In the genomic region with DNA sequence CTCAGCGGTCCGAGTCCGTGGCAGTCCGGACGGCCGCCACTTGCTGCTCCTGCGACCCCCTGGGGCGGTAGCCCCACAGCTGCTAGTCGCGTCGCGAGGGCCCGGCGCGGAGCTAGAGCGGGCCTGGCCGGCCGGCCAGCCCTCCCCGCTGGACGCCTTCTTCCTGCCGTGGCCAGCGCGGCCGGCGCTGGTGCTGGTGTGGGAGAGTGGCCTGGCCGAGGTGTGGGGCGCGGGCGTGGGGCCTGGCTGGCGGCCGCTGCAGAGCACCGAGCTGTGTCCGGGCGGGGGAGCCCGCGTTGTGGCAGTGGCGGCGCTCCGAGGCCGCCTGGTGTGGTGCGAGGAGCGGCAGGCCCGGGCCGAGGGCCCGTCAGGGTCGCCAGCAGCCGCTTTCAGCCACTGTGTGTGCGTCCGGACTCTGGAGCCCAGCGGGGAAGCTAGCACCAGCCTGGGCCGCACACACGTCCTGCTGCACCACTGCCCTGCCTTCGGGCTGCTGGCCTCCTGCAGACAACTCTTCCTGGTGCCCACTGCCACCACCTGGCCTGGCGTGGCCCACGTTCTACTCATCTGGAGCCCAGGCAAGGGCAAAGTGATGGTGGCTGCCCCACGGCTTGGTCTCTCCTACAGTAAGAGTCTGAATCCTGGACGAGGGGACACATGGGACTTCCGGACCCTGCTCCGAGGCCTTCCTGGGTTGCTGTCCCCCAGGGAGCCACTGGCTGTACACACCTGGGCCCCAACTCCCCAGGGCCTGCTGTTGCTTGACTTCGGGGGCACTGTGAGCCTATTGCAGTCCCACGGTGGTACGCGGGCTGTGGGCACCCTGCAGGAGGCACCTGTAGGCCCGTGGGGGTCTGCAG, we compare ENCODE assay signal across 1 cellular context.
TF ChIP-seq lines count a peak whose summit lies in the region.

No MANE protein-coding gene starts in this region.

TF ChIP-seq in HepG2, 621 proteins besides CTCF, POLR2A, EP300 and RAD21 (continued from another document and continues in another):
- TF ChIP-seq, protein P1, sequence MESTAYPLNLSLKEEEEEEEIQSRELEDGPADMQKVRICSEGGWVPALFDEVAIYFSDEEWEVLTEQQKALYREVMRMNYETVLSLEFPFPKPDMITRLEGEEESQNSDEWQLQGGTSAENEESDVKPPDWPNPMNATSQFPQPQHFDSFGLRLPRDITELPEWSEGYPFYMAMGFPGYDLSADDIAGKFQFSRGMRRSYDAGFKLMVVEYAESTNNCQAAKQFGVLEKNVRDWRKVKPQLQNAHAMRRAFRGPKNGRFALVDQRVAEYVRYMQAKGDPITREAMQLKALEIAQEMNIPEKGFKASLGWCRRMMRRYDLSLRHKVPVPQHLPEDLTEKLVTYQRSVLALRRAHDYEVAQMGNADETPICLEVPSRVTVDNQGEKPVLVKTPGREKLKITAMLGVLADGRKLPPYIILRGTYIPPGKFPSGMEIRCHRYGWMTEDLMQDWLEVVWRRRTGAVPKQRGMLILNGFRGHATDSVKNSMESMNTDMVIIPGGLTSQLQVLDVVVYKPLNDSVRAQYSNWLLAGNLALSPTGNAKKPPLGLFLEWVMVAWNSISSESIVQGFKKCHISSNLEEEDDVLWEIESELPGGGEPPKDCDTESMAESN (CRISPR knock-in tag; conservative IDR thresholded peaks at IDR 0.05) = peak; percentile 55; the same call in 1 of the 2 replicates
- TF ChIP-seq, protein P2, sequence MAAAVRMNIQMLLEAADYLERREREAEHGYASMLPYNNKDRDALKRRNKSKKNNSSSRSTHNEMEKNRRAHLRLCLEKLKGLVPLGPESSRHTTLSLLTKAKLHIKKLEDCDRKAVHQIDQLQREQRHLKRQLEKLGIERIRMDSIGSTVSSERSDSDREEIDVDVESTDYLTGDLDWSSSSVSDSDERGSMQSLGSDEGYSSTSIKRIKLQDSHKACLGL (CRISPR knock-in tag; IDR thresholded peaks at IDR 0.05) = no peak
- TF ChIP-seq ZNF446 (CRISPR knock-in tag; IDR thresholded peaks at IDR 0.05) (peak; percentile 73; the same call in 1 of the 2 replicates), SAP130 (CRISPR knock-in tag; IDR thresholded peaks at IDR 0.05; ENCODE audit: low read depth) (peak; percentile 11), ZNF792 (CRISPR knock-in tag; IDR thresholded peaks at IDR 0.05) (0 out of 2 replicates have a peak, but pooled peaks have one; percentile 42), ZNF563 (CRISPR knock-in tag; IDR thresholded peaks at IDR 0.05) (peak; percentile 71), RARA (CRISPR knock-in tag; IDR thresholded peaks at IDR 0.05) (no peak), AGO2 (optimal IDR thresholded peaks at IDR 0.05; ENCODE audit: low read depth, low read length) (peak; percentile 75), HCFC1 (IDR thresholded peaks at IDR 0.05; ENCODE audit: low read depth, low read length) (no peak), ZNF180 (CRISPR knock-in tag; IDR thresholded peaks at IDR 0.05; ENCODE audit: borderline replicate concordance, low read depth) (no peak), RBFOX2 (IDR thresholded peaks at IDR 0.05; ENCODE audit: low read depth, low read length) (peak; percentile 75), U2AF1 (optimal IDR thresholded peaks at IDR 0.05; ENCODE audit: low read depth, low read length) (no peak), ZNF788 (CRISPR knock-in tag; IDR thresholded peaks at IDR 0.05; ENCODE audit: borderline replicate concordance) (0 out of 2 replicates have a peak, but pooled peaks have one; percentile 31), SALL1 (CRISPR knock-in tag; IDR thresholded peaks at IDR 0.05) (peak; percentile 18), ASH2L (IDR thresholded peaks at IDR 0.05; ENCODE audit: insufficient read length, low read depth, low read length) (peak; percentile 13), NFKB2 (CRISPR knock-in tag; IDR thresholded peaks at IDR 0.05; ENCODE audit: borderline replicate concordance) (peak; percentile 15; the same call in 1 of the 2 replicates), NAIF1 (CRISPR knock-in tag; IDR thresholded peaks at IDR 0.05; ENCODE audit: borderline replicate concordance) (0 out of 2 replicates have a peak, but pooled peaks have one; percentile 32), PHF8 (CRISPR knock-in tag; IDR thresholded peaks at IDR 0.05) (peak; percentile 21; the same call in 1 of the 2 replicates), NFKBIZ (CRISPR knock-in tag; IDR thresholded peaks at IDR 0.05) (0 out of 2 replicates have a peak, but pooled peaks have one; percentile 6), ZNF121 (CRISPR knock-in tag; IDR thresholded peaks at IDR 0.05) (peak; percentile 38; the same call in 1 of the 2 replicates), ZNF451 (CRISPR knock-in tag; IDR thresholded peaks at IDR 0.05) (peak; percentile 14; the same call in 1 of the 2 replicates), SRY (CRISPR knock-in tag; IDR thresholded peaks at IDR 0.05) (peak; percentile 27; the same call in 1 of the 2 replicates)
- TF ChIP-seq, protein P3, sequence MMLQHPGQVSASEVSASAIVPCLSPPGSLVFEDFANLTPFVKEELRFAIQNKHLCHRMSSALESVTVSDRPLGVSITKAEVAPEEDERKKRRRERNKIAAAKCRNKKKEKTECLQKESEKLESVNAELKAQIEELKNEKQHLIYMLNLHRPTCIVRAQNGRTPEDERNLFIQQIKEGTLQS (CRISPR knock-in tag; IDR thresholded peaks at IDR 0.05) = no peak
- TF ChIP-seq, protein P4, sequence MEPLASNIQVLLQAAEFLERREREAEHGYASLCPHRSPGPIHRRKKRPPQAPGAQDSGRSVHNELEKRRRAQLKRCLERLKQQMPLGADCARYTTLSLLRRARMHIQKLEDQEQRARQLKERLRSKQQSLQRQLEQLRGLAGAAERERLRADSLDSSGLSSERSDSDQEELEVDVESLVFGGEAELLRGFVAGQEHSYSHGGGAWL (CRISPR knock-in tag; IDR thresholded peaks at IDR 0.05) = peak; percentile 20; the same call in 1 of the 2 replicates
- TF ChIP-seq, protein P5, sequence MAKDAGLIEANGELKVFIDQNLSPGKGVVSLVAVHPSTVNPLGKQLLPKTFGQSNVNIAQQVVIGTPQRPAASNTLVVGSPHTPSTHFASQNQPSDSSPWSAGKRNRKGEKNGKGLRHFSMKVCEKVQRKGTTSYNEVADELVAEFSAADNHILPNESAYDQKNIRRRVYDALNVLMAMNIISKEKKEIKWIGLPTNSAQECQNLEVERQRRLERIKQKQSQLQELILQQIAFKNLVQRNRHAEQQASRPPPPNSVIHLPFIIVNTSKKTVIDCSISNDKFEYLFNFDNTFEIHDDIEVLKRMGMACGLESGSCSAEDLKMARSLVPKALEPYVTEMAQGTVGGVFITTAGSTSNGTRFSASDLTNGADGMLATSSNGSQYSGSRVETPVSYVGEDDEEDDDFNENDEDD (CRISPR knock-in tag; IDR thresholded peaks at IDR 0.05; ENCODE audit: borderline replicate concordance) = 0 out of 2 replicates have a peak, but pooled peaks have one; percentile 26
- TF ChIP-seq, protein P6, sequence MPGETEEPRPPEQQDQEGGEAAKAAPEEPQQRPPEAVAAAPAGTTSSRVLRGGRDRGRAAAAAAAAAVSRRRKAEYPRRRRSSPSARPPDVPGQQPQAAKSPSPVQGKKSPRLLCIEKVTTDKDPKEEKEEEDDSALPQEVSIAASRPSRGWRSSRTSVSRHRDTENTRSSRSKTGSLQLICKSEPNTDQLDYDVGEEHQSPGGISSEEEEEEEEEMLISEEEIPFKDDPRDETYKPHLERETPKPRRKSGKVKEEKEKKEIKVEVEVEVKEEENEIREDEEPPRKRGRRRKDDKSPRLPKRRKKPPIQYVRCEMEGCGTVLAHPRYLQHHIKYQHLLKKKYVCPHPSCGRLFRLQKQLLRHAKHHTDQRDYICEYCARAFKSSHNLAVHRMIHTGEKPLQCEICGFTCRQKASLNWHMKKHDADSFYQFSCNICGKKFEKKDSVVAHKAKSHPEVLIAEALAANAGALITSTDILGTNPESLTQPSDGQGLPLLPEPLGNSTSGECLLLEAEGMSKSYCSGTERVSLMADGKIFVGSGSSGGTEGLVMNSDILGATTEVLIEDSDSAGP (CRISPR knock-in tag; IDR thresholded peaks at IDR 0.05; ENCODE audit: borderline replicate concordance) = peak; percentile 32
- TF ChIP-seq, protein P7, sequence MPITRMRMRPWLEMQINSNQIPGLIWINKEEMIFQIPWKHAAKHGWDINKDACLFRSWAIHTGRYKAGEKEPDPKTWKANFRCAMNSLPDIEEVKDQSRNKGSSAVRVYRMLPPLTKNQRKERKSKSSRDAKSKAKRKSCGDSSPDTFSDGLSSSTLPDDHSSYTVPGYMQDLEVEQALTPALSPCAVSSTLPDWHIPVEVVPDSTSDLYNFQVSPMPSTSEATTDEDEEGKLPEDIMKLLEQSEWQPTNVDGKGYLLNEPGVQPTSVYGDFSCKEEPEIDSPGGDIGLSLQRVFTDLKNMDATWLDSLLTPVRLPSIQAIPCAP (CRISPR knock-in tag; IDR thresholded peaks at IDR 0.05; ENCODE audit: low read depth) = no peak
- TF ChIP-seq, protein P8, sequence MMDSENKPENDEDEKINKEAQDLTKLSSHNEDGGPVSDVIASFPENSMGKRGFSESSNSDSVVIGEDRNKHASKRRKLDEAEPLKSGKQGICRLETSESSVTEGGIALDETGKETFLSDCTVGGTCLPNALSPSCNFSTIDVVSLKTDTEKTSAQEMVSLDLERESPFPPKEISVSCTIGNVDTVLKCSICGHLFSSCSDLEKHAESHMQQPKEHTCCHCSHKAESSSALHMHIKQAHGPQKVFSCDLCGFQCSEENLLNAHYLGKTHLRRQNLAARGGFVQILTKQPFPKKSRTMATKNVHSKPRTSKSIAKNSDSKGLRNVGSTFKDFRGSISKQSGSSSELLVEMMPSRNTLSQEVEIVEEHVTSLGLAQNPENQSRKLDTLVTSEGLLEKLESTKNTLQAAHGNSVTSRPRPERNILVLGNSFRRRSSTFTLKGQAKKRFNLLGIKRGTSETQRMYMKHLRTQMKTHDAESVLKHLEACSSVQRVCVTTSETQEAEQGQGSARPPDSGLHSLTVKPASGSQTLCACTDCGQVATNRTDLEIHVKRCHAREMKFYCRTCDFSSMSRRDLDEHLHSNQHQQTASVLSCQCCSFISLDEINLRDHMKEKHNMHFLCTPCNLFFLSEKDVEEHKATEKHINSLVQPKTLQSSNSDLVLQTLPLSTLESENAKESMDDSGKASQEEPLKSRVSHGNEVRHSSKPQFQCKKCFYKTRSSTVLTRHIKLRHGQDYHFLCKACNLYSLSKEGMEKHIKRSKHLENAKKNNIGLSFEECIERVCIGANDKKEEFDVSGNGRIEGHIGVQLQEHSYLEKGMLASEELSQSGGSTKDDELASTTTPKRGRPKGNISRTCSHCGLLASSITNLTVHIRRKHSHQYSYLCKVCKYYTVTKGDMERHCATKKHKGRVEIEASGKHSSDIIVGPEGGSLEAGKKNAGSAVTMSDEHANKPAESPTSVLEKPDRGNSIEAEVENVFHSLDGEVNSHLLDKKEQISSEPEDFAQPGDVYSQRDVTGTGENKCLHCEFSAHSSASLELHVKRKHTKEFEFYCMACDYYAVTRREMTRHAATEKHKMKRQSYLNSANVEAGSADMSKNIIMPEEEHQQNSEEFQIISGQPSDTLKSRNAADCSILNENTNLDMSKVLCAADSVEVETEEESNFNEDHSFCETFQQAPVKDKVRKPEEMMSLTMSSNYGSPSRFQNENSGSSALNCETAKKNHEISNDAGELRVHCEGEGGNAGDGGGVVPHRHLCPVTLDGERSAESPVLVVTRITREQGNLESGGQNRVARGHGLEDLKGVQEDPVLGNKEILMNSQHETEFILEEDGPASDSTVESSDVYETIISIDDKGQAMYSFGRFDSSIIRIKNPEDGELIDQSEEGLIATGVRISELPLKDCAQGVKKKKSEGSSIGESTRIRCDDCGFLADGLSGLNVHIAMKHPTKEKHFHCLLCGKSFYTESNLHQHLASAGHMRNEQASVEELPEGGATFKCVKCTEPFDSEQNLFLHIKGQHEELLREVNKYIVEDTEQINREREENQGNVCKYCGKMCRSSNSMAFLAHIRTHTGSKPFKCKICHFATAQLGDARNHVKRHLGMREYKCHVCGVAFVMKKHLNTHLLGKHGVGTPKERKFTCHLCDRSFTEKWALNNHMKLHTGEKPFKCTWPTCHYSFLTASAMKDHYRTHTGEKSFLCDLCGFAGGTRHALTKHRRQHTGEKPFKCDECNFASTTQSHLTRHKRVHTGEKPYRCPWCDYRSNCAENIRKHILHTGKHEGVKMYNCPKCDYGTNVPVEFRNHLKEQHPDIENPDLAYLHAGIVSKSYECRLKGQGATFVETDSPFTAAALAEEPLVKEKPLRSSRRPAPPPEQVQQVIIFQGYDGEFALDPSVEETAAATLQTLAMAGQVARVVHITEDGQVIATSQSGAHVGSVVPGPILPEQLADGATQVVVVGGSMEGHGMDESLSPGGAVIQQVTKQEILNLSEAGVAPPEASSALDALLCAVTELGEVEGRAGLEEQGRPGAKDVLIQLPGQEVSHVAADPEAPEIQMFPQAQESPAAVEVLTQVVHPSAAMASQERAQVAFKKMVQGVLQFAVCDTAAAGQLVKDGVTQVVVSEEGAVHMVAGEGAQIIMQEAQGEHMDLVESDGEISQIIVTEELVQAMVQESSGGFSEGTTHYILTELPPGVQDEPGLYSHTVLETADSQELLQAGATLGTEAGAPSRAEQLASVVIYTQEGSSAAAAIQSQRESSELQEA (CRISPR knock-in tag; IDR thresholded peaks at IDR 0.05; ENCODE audit: not compliant biosample characterization) = peak; percentile 16
- TF ChIP-seq, protein P9, sequence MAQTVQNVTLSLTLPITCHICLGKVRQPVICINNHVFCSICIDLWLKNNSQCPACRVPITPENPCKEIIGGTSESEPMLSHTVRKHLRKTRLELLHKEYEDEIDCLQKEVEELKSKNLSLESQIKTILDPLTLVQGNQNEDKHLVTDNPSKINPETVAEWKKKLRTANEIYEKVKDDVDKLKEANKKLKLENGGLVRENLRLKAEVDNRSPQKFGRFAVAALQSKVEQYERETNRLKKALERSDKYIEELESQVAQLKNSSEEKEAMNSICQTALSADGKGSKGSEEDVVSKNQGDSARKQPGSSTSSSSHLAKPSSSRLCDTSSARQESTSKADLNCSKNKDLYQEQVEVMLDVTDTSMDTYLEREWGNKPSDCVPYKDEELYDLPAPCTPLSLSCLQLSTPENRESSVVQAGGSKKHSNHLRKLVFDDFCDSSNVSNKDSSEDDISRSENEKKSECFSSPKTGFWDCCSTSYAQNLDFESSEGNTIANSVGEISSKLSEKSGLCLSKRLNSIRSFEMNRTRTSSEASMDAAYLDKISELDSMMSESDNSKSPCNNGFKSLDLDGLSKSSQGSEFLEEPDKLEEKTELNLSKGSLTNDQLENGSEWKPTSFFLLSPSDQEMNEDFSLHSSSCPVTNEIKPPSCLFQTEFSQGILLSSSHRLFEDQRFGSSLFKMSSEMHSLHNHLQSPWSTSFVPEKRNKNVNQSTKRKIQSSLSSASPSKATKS (CRISPR knock-in tag; IDR thresholded peaks at IDR 0.05) = peak; percentile 45; the same call in 1 of the 2 replicates
- TF ChIP-seq, protein P10, sequence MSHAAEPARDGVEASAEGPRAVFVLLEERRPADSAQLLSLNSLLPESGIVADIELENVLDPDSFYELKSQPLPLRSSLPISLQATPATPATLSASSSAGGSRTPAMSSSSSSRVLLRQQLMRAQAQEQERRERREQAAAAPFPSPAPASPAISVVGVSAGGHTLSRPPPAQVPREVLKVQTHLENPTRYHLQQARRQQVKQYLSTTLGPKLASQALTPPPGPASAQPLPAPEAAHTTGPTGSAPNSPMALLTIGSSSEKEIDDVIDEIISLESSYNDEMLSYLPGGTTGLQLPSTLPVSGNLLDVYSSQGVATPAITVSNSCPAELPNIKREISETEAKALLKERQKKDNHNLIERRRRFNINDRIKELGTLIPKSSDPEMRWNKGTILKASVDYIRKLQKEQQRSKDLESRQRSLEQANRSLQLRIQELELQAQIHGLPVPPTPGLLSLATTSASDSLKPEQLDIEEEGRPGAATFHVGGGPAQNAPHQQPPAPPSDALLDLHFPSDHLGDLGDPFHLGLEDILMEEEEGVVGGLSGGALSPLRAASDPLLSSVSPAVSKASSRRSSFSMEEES (CRISPR knock-in tag; IDR thresholded peaks at IDR 0.05) = peak; percentile 2; the same call in 1 of the 2 replicates
